ENCODE assay signal across 28 cellular contexts in genomic region chr2:48207201-48207641, GRCh38.
A peak's percentile ranks its signal among the peaks of the same experiment; 100 is the strongest.
DNase-seq lines count a peak whose midpoint lies in the region; ATAC-seq and TF ChIP-seq lines count a peak whose summit lies in the region.
"Had no signal": no experiment of that assay in that cellular context is flagged by ENCODE, and none has a peak within 500 bp of the region (broad histone marks: within the 10 kb centered on the region; RNA-seq: fewer than 3 reads in every experiment).

No MANE protein-coding gene starts in this region.

- ATAC-seq in GM21717 (IDR thresholded peaks at IDR 0.05; ENCODE audit: unreplicated experiment), result no peak
- ATAC-seq in HG02981 (IDR thresholded peaks at IDR 0.05; ENCODE audit: unreplicated experiment), result no peak
- ATAC-seq: activated T-cell treated with anti-CD3 and anti-CD28 coated beads, Interleukin-2, amount 50 U/mL, for 72 hours; left cardiac atrium; stimulated activated memory B cell treated with anti-CD40 and anti-IgM and Interleukin-4, amounts not matched to agents 10 μg/mL and 1 μg/mL and 100 μg/mL, for 72 hours had no signal

- H3K36me3 ChIP-seq in iPS-15b (ENCODE audit: control insufficient read depth, insufficient read depth, low read length), result no peaks in the 10 kb centered on the region
- H3K36me3 ChIP-seq: neural progenitor cell, sigmoid colon, SJSA1, thoracic aorta, uterus had no signal

- peak overlapping the region; percentile 24 for H3K4me3 ChIP-seq in iPS-15b (ENCODE audit: low read depth, low read length)
- no peak overlapping the region for H3K4me3 ChIP-seq in coronary artery
- H3K4me3 ChIP-seq: neural progenitor cell, sigmoid colon, SJSA1, thoracic aorta, uterus had no signal

- no peaks in the 10 kb centered on the region for H3K9me3 ChIP-seq in iPS-15b (ENCODE audit: control insufficient read depth, insufficient read depth, low read length)
- H3K9me3 ChIP-seq: sigmoid colon, SJSA1, thoracic aorta, uterus had no signal

- H3K4me1 ChIP-seq in iPS-15b (ENCODE audit: control insufficient read depth, insufficient read depth, low read length), result peaks cover 17% of the 10 kb centered on the region
- H3K4me1 ChIP-seq: SJSA1, uterus had no signal

- H3K27ac ChIP-seq in temporal lobe (ENCODE audit: low read depth, low read length) (peak overlapping the region; percentile 94), coronary artery (no peak overlapping the region)
- H3K27ac ChIP-seq: epithelial cell of prostate, neural progenitor cell, SJSA1, thoracic aorta, uterus had no signal

- H3K9ac ChIP-seq in iPS-15b (ENCODE audit: low read depth, low read length), result peak overlapping the region; percentile 19
- H3K9ac ChIP-seq: neural progenitor cell had no signal

- TF ChIP-seq CTCF in coronary artery (IDR thresholded peaks at IDR 0.05), result no peak

- no peaks in the 10 kb centered on the region for H3K27me3 ChIP-seq in iPS-15b (ENCODE audit: control insufficient read depth, insufficient read depth, low read length)
- H3K27me3 ChIP-seq: neural progenitor cell, sigmoid colon, SJSA1, uterus had no signal

- peak; percentile 19 for DNase-seq in NCI-H2227 treated with DMSO at 0.1 percent for 48 hours (lab: John Stamatoyannopoulos, UW)
- DNase-seq in NCI-H2227 (lab: John Stamatoyannopoulos, UW; ENCODE audit: unreplicated experiment), result no peak
- DNase-seq in RPMI7951 (ENCODE audit: low read depth), result peak; percentile 37
- DNase-seq in coronary artery (ENCODE audit: low spot score), result no peak
- DNase-seq: 8988T; activated CD4-positive, alpha-beta T cell treated with anti-CD3 and anti-CD28 coated beads, Interleukin-2, amount 50 U/mL, for 4 hours; activated naive CD4-positive, alpha-beta T cell; activated T-cell treated with anti-CD3 and anti-CD28 coated beads, Interleukin-2, amount 50 U/mL, for 72 hours; CD4-positive, alpha-beta T cell; effector CD8-positive, alpha-beta T cell; Kasumi-1; left cardiac atrium; NCI-H1694; NCI-H524; NK-92 treated with Interleukin-12 subunit alpha and Interleukin-12 subunit beta, amount 100 ng/mL, for 24 hours; sigmoid colon; stimulated activated CD4-positive, alpha-beta T cell treated with anti-CD3 and anti-CD28 coated beads, Interleukin-4, amount 100 ng/mL, for 4 hours; T-helper 1 cell; uterus had no signal

Comparison
In these comparisons a context has a peak if more than half of its experiments do, and no peak if none do; other contexts are left out.
1. DNase-seq: peak in NCI-H2227 treated with DMSO at 0.1 percent for 48 hours (single experiment) and RPMI7951 (single experiment); none in NCI-H2227 (single experiment) and coronary artery (single experiment).